20 cellular contexts compared by ENCODE assay signal in the genomic region with DNA sequence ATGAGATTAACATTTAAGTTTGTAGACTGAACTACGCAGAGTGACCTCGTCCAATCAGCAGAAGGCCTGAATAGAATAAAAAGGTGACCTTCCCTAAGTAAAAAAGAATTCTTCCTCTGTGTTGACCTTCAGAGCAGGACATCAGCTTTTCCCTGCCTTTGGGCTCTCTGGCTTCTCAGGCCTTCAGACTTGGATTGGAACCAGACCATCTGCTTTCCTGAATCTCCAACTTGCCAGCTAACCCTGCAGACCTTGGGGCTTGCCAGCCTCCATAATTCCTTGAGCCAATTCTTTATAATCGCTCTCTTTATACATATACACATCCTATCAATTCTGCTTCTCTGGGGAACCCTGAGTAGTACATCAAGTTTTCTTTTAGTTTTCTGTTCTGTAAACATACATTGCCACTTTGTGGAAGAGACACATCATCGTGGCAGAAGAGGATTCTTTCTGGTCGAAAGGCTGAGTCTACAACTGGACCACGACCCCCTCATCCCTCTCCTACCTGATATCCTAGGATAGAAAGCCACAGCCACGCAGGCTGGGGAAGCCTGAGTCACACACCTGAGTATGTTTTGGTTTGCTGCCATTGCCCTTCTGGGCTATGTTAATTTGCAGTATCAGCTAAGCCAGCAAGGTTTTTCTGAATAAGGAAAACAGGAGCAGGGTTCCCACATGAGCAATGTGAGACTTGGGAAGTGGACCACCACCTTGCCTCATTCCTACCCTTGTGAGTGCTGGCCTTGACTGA.
"Had no signal": no experiment of that assay in that cellular context is flagged by ENCODE, and none has a peak within 500 bp of the region (broad histone marks: within the 10 kb centered on the region; RNA-seq: fewer than 3 reads in every experiment).

No MANE protein-coding gene starts in this region.

- H3K27ac Mint-ChIP-seq: natural killer cell treated with Interleukin-12 subunit alpha and Interleukin-12 subunit beta and Interleukin-15 and Interleukin-18, amount 100 ng/mL, for 72 hours; neural progenitor cell; progenitor cell of endocrine pancreas had no signal

- H3K36me3 Mint-ChIP-seq: natural killer cell treated with Interleukin-12 subunit alpha and Interleukin-12 subunit beta and Interleukin-15 and Interleukin-18, amount 100 ng/mL, for 72 hours; neural progenitor cell had no signal

- H3K36me3 ChIP-seq: gastroesophageal sphincter, neural progenitor cell, pancreas, uterus had no signal

- H3K4me1 ChIP-seq: gastroesophageal sphincter, neural progenitor cell, pancreas, uterus had no signal

- H3K27me3 Mint-ChIP-seq: natural killer cell treated with Interleukin-12 subunit alpha and Interleukin-12 subunit beta and Interleukin-15 and Interleukin-18, amount 100 ng/mL, for 72 hours; progenitor cell of endocrine pancreas had no signal

- ATAC-seq: esophagus mucosa; gastroesophageal sphincter; mucosa of descending colon; natural killer cell treated with Interleukin-12 subunit alpha and Interleukin-12 subunit beta and Interleukin-15 and Interleukin-18, amount 100 ng/mL, for 72 hours; pancreas; right cardiac atrium had no signal

- H3K27me3 ChIP-seq: gastroesophageal sphincter, neural progenitor cell, pancreas, uterus had no signal

- H3K9me3 Mint-ChIP-seq: neural progenitor cell had no signal

- H3K27ac ChIP-seq: dorsolateral prefrontal cortex, gastroesophageal sphincter, neural progenitor cell, pancreas, uterus had no signal

- H3K4me3 ChIP-seq: dorsolateral prefrontal cortex, gastroesophageal sphincter, mucosa of descending colon, neural progenitor cell, pancreas, uterus had no signal

- H3K4me3 Mint-ChIP-seq: natural killer cell treated with Interleukin-12 subunit alpha and Interleukin-12 subunit beta and Interleukin-15 and Interleukin-18, amount 100 ng/mL, for 72 hours; neural progenitor cell had no signal

- DNase-seq: cortex of kidney; effector CD8-positive, alpha-beta T cell; foreskin fibroblast; glutamatergic neuron; islet precursor cell; mucosa of descending colon; nucleus accumbens; pancreas; right cardiac atrium; small intestine; stimulated activated CD4-positive, alpha-beta T cell treated with anti-CD3 and anti-CD28 coated beads, Interleukin-12 subunit alpha, Interleukin-12 subunit beta, amount 100 ng/mL, for 4 hours; stimulated activated naive CD4-positive, alpha-beta T cell treated with Interleukin-2 at 50 U/mL for 16 hours; trophoblast cell; uterus had no signal

- H3K9me3 ChIP-seq: gastroesophageal sphincter, mucosa of descending colon, pancreas, uterus had no signal
